17 cellular contexts compared by ENCODE assay signal in genomic region chr10:67809107-67809506, GRCh38. TPM values are rescaled to one million over a fixed set of nuclear protein-coding genes. Genes with fewer than 3 reads are reported as not detected.
A peak's percentile ranks its signal among the peaks of the same experiment; 100 is the strongest.
DNase-seq lines count a peak whose midpoint lies in the region; ATAC-seq and TF ChIP-seq lines count a peak whose summit lies in the region.
"Had no signal": no experiment of that assay in that cellular context is flagged by ENCODE, and none has a peak within 500 bp of the region (broad histone marks: within the 10 kb centered on the region; RNA-seq: fewer than 3 reads in every experiment).

No MANE protein-coding gene starts in this region.

- H3K9ac ChIP-seq in NT2/D1 (ENCODE audit: insufficient read length, low read depth): no peak overlapping the region
- H3K9ac ChIP-seq in endodermal cell (ENCODE audit: extremely low read depth, low read length, poor library complexity, severe bottlenecking): no peak overlapping the region
- H3K9ac ChIP-seq: BLaER1, GM23248 had no signal

- no peak for TF ChIP-seq CTCF in endodermal cell (conservative IDR thresholded peaks at IDR 0.05)

- no peaks in the 10 kb centered on the region for H3K36me3 ChIP-seq in H7 (replicated peaks; ENCODE audit: control insufficient read depth, insufficient read depth, low read length)
- no peaks in the 10 kb centered on the region for H3K36me3 ChIP-seq in NT2/D1 (ENCODE audit: insufficient read depth, insufficient read length, low read length)
- H3K36me3 ChIP-seq in endodermal cell (ENCODE audit: control insufficient read depth, insufficient read depth, low read length): no peaks in the 10 kb centered on the region
- H3K36me3 ChIP-seq: BLaER1, HAP-1 had no signal

- no peaks in the 10 kb centered on the region for H3K27me3 Mint-ChIP-seq in endodermal cell (ENCODE audit: insufficient read depth)

- peaks cover 12% of the 10 kb centered on the region for H3K4me1 Mint-ChIP-seq in endodermal cell
- H3K4me1 Mint-ChIP-seq: CD14-positive monocyte; CD4-positive, alpha-beta memory T cell had no signal

- H3K4me3 ChIP-seq in H7 (ENCODE audit: insufficient read depth, low read depth, low read length) (no peak overlapping the region), NT2/D1 (ENCODE audit: insufficient read length, low read depth) (no peak overlapping the region), endodermal cell (ENCODE audit: low read length) (no peak overlapping the region)
- H3K4me3 ChIP-seq: BLaER1, GM12878, GM23248, HAP-1 had no signal

- peaks cover 6% of the 10 kb centered on the region; the same call in 1 of the 2 replicates for H3K9me3 ChIP-seq in NT2/D1 (ENCODE audit: insufficient read depth, low read length)
- H3K9me3 ChIP-seq in endodermal cell (ENCODE audit: control insufficient read depth, low read length): no peaks in the 10 kb centered on the region
- H3K9me3 ChIP-seq: BLaER1, HAP-1 had no signal

- no peak overlapping the region for H3K27ac ChIP-seq in endodermal cell (ENCODE audit: low read depth, low read length)
- H3K27ac ChIP-seq: BLaER1, GM23248 had no signal

- no peak overlapping the region for H3K4me3 Mint-ChIP-seq in endodermal cell
- H3K4me3 Mint-ChIP-seq: CD14-positive monocyte; CD4-positive, alpha-beta memory T cell had no signal

- no peak for ATAC-seq in GM21381 (IDR thresholded peaks at IDR 0.05; ENCODE audit: unreplicated experiment)
- ATAC-seq: GM12878 had no signal

- H3K36me3 Mint-ChIP-seq in endodermal cell (ENCODE audit: low read depth): no peaks in the 10 kb centered on the region
- H3K36me3 Mint-ChIP-seq: CD14-positive monocyte; CD4-positive, alpha-beta memory T cell had no signal

- H3K27ac Mint-ChIP-seq in endodermal cell: peak overlapping the region; percentile 7
- H3K27ac Mint-ChIP-seq: CD14-positive monocyte; CD4-positive, alpha-beta memory T cell had no signal

- peak; percentile 22 for DNase-seq in H7
- peak; percentile 30 for DNase-seq in NT2/D1 (ENCODE audit: low read depth, low spot score)
- DNase-seq in endodermal cell: no peak
- DNase-seq in dedifferentiated amniotic fluid mesenchymal stem cell (ENCODE audit: extremely low spot score): no peak
- no peak for DNase-seq in amniotic stem cell (lab: John Stamatoyannopoulos, UW)
- DNase-seq in DMS 273 treated with DMSO at 0.1 percent for 48 hours (lab: John Stamatoyannopoulos, UW): no peak
- DNase-seq: 8988T; CD4-positive, alpha-beta memory T cell; DMS79 treated with DMSO at 0.1 percent for 48 hours; GM23248; IMR-90; KG1 had no signal

- H3K27me3 ChIP-seq in H7 (ENCODE audit: control insufficient read depth, insufficient read depth, low read length) (no peaks in the 10 kb centered on the region), NT2/D1 (ENCODE audit: insufficient read depth, insufficient read length) (no peaks in the 10 kb centered on the region), endodermal cell (ENCODE audit: control insufficient read depth, insufficient read depth, low read length, poor library complexity, severe bottlenecking) (no peaks in the 10 kb centered on the region)
- H3K27me3 ChIP-seq: BLaER1 had no signal

- 100% methylated on average over 2 of the region's 2 CpGs; no CpG with 5 or more reads in 1 of the 2 experiments for WGBS in endodermal cell (ENCODE audit: insufficient coverage in 1 of 2, insufficient read length in 1 of 2), 2 experiments

- no peaks in the 10 kb centered on the region for H3K4me1 ChIP-seq in NT2/D1 (ENCODE audit: insufficient read depth, insufficient read length)
- no peaks in the 10 kb centered on the region for H3K4me1 ChIP-seq in endodermal cell (ENCODE audit: control insufficient read depth, insufficient read depth, low read length)
- H3K4me1 ChIP-seq: BLaER1, HAP-1 had no signal

- no peaks in the 10 kb centered on the region for H3K9me3 Mint-ChIP-seq in endodermal cell
- H3K9me3 Mint-ChIP-seq: CD4-positive, alpha-beta memory T cell had no signal

RNA-seq across cellular contexts. Expression of gene DNAJC12, which starts 28.9 kb away (rescaled TPM):
- total RNA-seq in H7 (2014; rRNA removed; shearing (Covaris generic)): 0.31 and 1.00 TPM in 2 replicates
- under 1 TPM in 1 of 2 donors, not detected in 1; 0.59 TPM for total RNA-seq in endodermal cell
- 9.9 TPM for polyA plus RNA-seq in endodermal cell (2013, experiment 1 of 2)
- polyA plus RNA-seq in endodermal cell (2013, experiment 2 of 2): 8.2 TPM
- total RNA-seq: CD4-positive, alpha-beta memory T cell had no signal
- polyA plus RNA-seq: CD14-positive monocyte had no signal

Comparison
In these comparisons a context has a peak if more than half of its experiments do, and no peak if none do; other contexts are left out.
1. DNase-seq: peak in H7 (single experiment) and NT2/D1 (single experiment); none in endodermal cell (single experiment), dedifferentiated amniotic fluid mesenchymal stem cell (single experiment), amniotic stem cell (single experiment) and DMS 273 treated with DMSO at 0.1 percent for 48 hours (single experiment).